16 cellular contexts compared by ENCODE assay signal in genomic region chr4:53459548-53459947, GRCh38.
A peak's percentile ranks its signal among the peaks of the same experiment; 100 is the strongest.
DNase-seq lines count a peak whose midpoint lies in the region; ATAC-seq, FAIRE-seq and TF ChIP-seq lines count a peak whose summit lies in the region.
"Had no signal": no experiment of that assay in that cellular context is flagged by ENCODE, and none has a peak within 500 bp of the region (broad histone marks: within the 10 kb centered on the region; RNA-seq: fewer than 3 reads in every experiment).

No MANE protein-coding gene starts in this region.

- CTCF ChIA-PET in HEK293 (lab: Yijun Ruan, JAX) = no interaction called here
- CTCF ChIA-PET in activated CD4-positive, alpha-beta memory T cell treated with anti-CD3 and anti-CD28 coated beads, Interleukin-2, amount 10 ng/mL, durations not matched to agents 7 days and 5 days (lab: Charles Lee) = no interaction called here

- H3K9ac ChIP-seq in astrocyte (ENCODE audit: low read length) (no peak overlapping the region), kidney (ENCODE audit: low read length in 2 of 2) (no peak overlapping the region)
- H3K9ac ChIP-seq: BLaER1 had no signal

- peaks cover 7% of the 10 kb centered on the region for H3K36me3 Mint-ChIP-seq in astrocyte (ENCODE audit: low read depth, unreplicated experiment)
- H3K36me3 Mint-ChIP-seq in activated CD4-positive, alpha-beta memory T cell treated with anti-CD3 and anti-CD28 coated beads, Interleukin-2, amount 10 ng/mL, durations not matched to agents 7 days and 5 days (ENCODE audit: low read depth) = peaks cover 61% of the 10 kb centered on the region

- H3K79me2 ChIP-seq in astrocyte (ENCODE audit: insufficient read depth, low read length) = no peaks in the 10 kb centered on the region

- H3K27ac Mint-ChIP-seq in astrocyte (ENCODE audit: unreplicated experiment) = peak overlapping the region; percentile 20
- no peak overlapping the region for H3K27ac Mint-ChIP-seq in activated CD4-positive, alpha-beta memory T cell treated with anti-CD3 and anti-CD28 coated beads, Interleukin-2, amount 10 ng/mL, durations not matched to agents 7 days and 5 days
- H3K27ac Mint-ChIP-seq: activated CD4-positive, alpha-beta T cell treated with anti-CD3 and anti-CD28 coated beads, Interleukin-2, amount 10 ng/mL, durations not matched to agents 24 days and 14 days had no signal

- no peak for TF ChIP-seq CTCF in HEK293 (tag by site-specific recombination; IDR thresholded peaks at IDR 0.05)
- TF ChIP-seq CTCF in astrocyte (IDR thresholded peaks at IDR 0.05; ENCODE audit: insufficient read depth, low read depth, low read length) = no peak
- TF ChIP-seq CTCF in kidney (IDR thresholded peaks at IDR 0.05; ENCODE audit: borderline replicate concordance, extremely low read depth, insufficient read depth) = no peak

- peak; percentile 29 for DNase-seq in AG08395 (ENCODE audit: low spot score)
- peak; percentile 60 for DNase-seq in astrocyte (ENCODE audit: low read depth)
- DNase-seq in kidney = no peak
- DNase-seq in activated CD4-positive, alpha-beta memory T cell treated with anti-CD3 and anti-CD28 coated beads, Interleukin-2, amount 10 ng/mL, durations not matched to agents 7 days and 5 days = no peak
- DNase-seq in GM19239 (ENCODE audit: insufficient read length, low spot score) = no peak
- DNase-seq: activated CD4-positive, alpha-beta T cell treated with anti-CD3 and anti-CD28 coated beads, Interleukin-2, amount 10 ng/mL, durations not matched to agents 24 days and 14 days; activated effector memory CD4-positive, alpha-beta T cell treated with Interleukin-2 at 50 U/mL for 16 hours; caudate nucleus; GDM1; Peyer's patch; right cardiac atrium; T-helper 2 cell had no signal

- peaks cover 20% of the 10 kb centered on the region for H3K4me1 Mint-ChIP-seq in astrocyte (ENCODE audit: low read depth, unreplicated experiment)
- no peaks in the 10 kb centered on the region for H3K4me1 Mint-ChIP-seq in activated CD4-positive, alpha-beta memory T cell treated with anti-CD3 and anti-CD28 coated beads, Interleukin-2, amount 10 ng/mL, durations not matched to agents 7 days and 5 days
- H3K4me1 Mint-ChIP-seq: activated CD4-positive, alpha-beta T cell treated with anti-CD3 and anti-CD28 coated beads, Interleukin-2, amount 10 ng/mL, durations not matched to agents 24 days and 14 days had no signal

- no peak overlapping the region for H3K4me2 ChIP-seq in astrocyte (ENCODE audit: low read length)
- H3K4me2 ChIP-seq: BLaER1 had no signal

- H4K20me1 ChIP-seq in astrocyte (ENCODE audit: insufficient read depth, low read length) = no peaks in the 10 kb centered on the region
- H4K20me1 ChIP-seq: BLaER1 had no signal

- H3K4me3 Mint-ChIP-seq in astrocyte (ENCODE audit: unreplicated experiment) = no peak overlapping the region
- no peak overlapping the region for H3K4me3 Mint-ChIP-seq in activated CD4-positive, alpha-beta memory T cell treated with anti-CD3 and anti-CD28 coated beads, Interleukin-2, amount 10 ng/mL, durations not matched to agents 7 days and 5 days
- H3K4me3 Mint-ChIP-seq: activated CD4-positive, alpha-beta T cell treated with anti-CD3 and anti-CD28 coated beads, Interleukin-2, amount 10 ng/mL, durations not matched to agents 24 days and 14 days had no signal

- no peaks in the 10 kb centered on the region for H3K4me1 ChIP-seq in HEK293 (ENCODE audit: control insufficient read depth, insufficient read depth, low read length)
- peaks cover 5% of the 10 kb centered on the region for H3K4me1 ChIP-seq in astrocyte (ENCODE audit: insufficient read depth, low read length)
- H3K4me1 ChIP-seq in kidney (ENCODE audit: control insufficient read depth in 1 of 2, insufficient read depth in 1 of 2, low read depth in 1 of 2, low read length in 2 of 2) = no peaks in the 10 kb centered on the region
- H3K4me1 ChIP-seq: BLaER1, Peyer's patch had no signal

- H3K36me3 ChIP-seq in HEK293 (ENCODE audit: control insufficient read depth in 2 of 2, insufficient read depth in 1 of 2, low read length in 2 of 2) = peaks cover 7 to 67% of the 10 kb centered on the region in 2 experiments; a peak in 2 of 3 replicates
- H3K36me3 ChIP-seq in astrocyte (ENCODE audit: insufficient read depth, low read length) = peaks cover 18% of the 10 kb centered on the region
- H3K36me3 ChIP-seq in kidney (ENCODE audit: control insufficient read depth in 1 of 2, insufficient read depth in 2 of 2, low read length in 2 of 2) = peaks cover 7 to 23% of the 10 kb centered on the region in 2 donors

- H3K4me3 ChIP-seq in HEK293 (ENCODE audit: low read depth, low read length) (no peak overlapping the region), astrocyte (ENCODE audit: insufficient read depth, low read depth, low read length) (no peak overlapping the region), kidney (ENCODE audit: low read length in 2 of 2) (no peak overlapping the region)
- H3K4me3 ChIP-seq: BLaER1, Peyer's patch had no signal

- no peaks in the 10 kb centered on the region for H3K27me3 ChIP-seq in astrocyte (ENCODE audit: insufficient read depth, low read length)
- H3K27me3 ChIP-seq: BLaER1, Peyer's patch had no signal

- no peaks in the 10 kb centered on the region for H3K9me3 Mint-ChIP-seq in astrocyte (ENCODE audit: unreplicated experiment)
- no peaks in the 10 kb centered on the region for H3K9me3 Mint-ChIP-seq in activated CD4-positive, alpha-beta memory T cell treated with anti-CD3 and anti-CD28 coated beads, Interleukin-2, amount 10 ng/mL, durations not matched to agents 7 days and 5 days
- H3K9me3 Mint-ChIP-seq: activated CD4-positive, alpha-beta T cell treated with anti-CD3 and anti-CD28 coated beads, Interleukin-2, amount 10 ng/mL, durations not matched to agents 24 days and 14 days had no signal

- no peaks in the 10 kb centered on the region for H3K9me3 ChIP-seq in HEK293 (ENCODE audit: control insufficient read depth, insufficient read depth, low read depth, low read length)
- no peaks in the 10 kb centered on the region for H3K9me3 ChIP-seq in astrocyte (ENCODE audit: insufficient read depth, low read depth, low read length)
- no peaks in the 10 kb centered on the region for H3K9me3 ChIP-seq in kidney (ENCODE audit: control insufficient read depth in 1 of 2, low read length in 2 of 2)
- H3K9me3 ChIP-seq: BLaER1, Peyer's patch had no signal

- H2AFZ ChIP-seq in astrocyte (ENCODE audit: low read depth, low read length) = no peak overlapping the region

- FAIRE-seq in astrocyte (lab: Jason Lieb, UNC) (peak; percentile 62), kidney (lab: Jason Lieb, UNC) (peak; percentile 8), GM19239 (lab: Jason Lieb, UNC) (no peak)

- intact Hi-C loops in kidney (cut with DNase I) = no loop called here

- no peak for ATAC-seq in GM18511 (IDR thresholded peaks at IDR 0.05; ENCODE audit: unreplicated experiment)
- ATAC-seq in GM21526 (IDR thresholded peaks at IDR 0.05; ENCODE audit: low FRiP score, unreplicated experiment) = no peak
- ATAC-seq: right cardiac atrium had no signal

- no peak overlapping the region for H3K27ac ChIP-seq in HEK293 (ENCODE audit: extremely low read depth, low read depth, low read length)
- peak overlapping the region; percentile 2 for H3K27ac ChIP-seq in astrocyte (ENCODE audit: low read depth, low read length)
- no peak overlapping the region for H3K27ac ChIP-seq in kidney (ENCODE audit: low read depth in 2 of 2, low read length in 2 of 2)
- H3K27ac ChIP-seq: BLaER1, Peyer's patch had no signal

- H3K27me3 Mint-ChIP-seq in astrocyte (ENCODE audit: low read depth, unreplicated experiment) = no peaks in the 10 kb centered on the region
- no peaks in the 10 kb centered on the region for H3K27me3 Mint-ChIP-seq in activated CD4-positive, alpha-beta memory T cell treated with anti-CD3 and anti-CD28 coated beads, Interleukin-2, amount 10 ng/mL, durations not matched to agents 7 days and 5 days
- H3K27me3 Mint-ChIP-seq: activated CD4-positive, alpha-beta T cell treated with anti-CD3 and anti-CD28 coated beads, Interleukin-2, amount 10 ng/mL, durations not matched to agents 24 days and 14 days had no signal

- POLR2A ChIA-PET in HEK293 (lab: Yijun Ruan, JAX) = no interaction called here
- POLR2A ChIA-PET in activated CD4-positive, alpha-beta memory T cell treated with anti-CD3 and anti-CD28 coated beads, Interleukin-2, amount 10 ng/mL, durations not matched to agents 7 days and 5 days (lab: Charles Lee) = no interaction called here

TF ChIP-seq in HEK293, 187 proteins besides CTCF, POLR2A, EP300 and RAD21:
- TF ChIP-seq PRDM6 (tag by site-specific recombination; IDR thresholded peaks at IDR 0.05) = 0 out of 2 replicates have a peak, but pooled peaks have one; percentile 18
- no peak for TF ChIP-seq REPIN1 (tag by site-specific recombination; IDR thresholded peaks at IDR 0.05; ENCODE audit: low read depth)

Comparison
In these comparisons a context has a peak if more than half of its experiments do, and no peak if none do; other contexts are left out.
1. DNase-seq: peak in AG08395 (single experiment) and astrocyte (single experiment); none in kidney (single experiment), activated CD4-positive, alpha-beta memory T cell treated with anti-CD3 and anti-CD28 coated beads, Interleukin-2, amount 10 ng/mL, durations not matched to agents 7 days and 5 days (single experiment) and GM19239 (single experiment).